ENCODE assay signal across 10 cellular contexts in the genomic region with DNA sequence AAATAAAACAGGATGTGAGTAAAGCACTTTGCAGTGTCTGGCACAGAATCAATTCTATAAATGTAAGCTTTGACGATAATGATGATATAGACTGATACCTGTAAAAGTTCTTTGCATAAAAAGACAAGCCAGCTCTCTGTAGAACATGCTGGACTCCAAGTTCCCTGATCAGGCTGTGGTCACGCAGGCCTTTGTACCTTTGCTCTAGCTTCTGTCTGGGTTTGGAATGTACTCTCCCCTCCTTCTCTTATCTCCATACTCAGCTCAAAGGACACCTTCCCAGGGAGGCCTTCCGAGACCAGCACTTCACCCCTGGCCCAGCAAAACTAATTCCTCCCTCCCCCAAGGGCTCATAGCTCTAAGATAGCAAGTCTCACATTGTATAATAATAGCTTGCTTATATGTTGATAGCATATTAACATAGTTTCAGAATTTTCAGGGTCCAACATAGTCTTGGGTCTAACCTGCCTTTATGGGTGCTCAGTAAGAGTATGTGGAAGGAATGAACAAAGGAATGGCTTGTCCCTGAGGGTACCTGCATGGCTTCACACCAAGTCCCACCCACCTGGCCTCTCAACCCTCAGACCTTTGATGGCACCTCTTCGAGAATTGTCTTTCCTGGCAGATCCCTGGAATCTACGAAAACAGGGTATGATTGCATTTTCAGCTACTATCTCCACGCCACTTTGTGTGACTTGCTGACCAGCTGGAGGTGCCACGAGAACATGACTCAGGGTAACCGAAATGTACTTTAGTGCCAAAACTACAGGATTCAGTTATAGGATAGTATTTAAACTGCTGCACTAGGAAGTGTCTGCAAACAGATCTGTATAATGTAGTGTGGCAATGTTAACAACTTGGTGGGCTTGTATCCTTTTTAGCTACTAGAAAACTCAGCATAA. TPM values are rescaled to one million over a fixed set of nuclear protein-coding genes. Genes with fewer than 3 reads are reported as not detected.
A peak's percentile ranks its signal among the peaks of the same experiment; 100 is the strongest.
DNase-seq lines count a peak whose midpoint lies in the region; ATAC-seq, FAIRE-seq and TF ChIP-seq lines count a peak whose summit lies in the region.
"Had no signal": no experiment of that assay in that cellular context is flagged by ENCODE, and none has a peak within 500 bp of the region (broad histone marks: within the 10 kb centered on the region; RNA-seq: fewer than 3 reads in every experiment).

No MANE protein-coding gene starts in this region.

- POLR2A ChIA-PET in WTC11 (lab: Charles Lee) (interaction anchor here (1.0 to 2.3 kb wide), 6 partner anchors 8 to 43 kb away, joined by 3 to 21 read pairs (median 8); a partner anchor contains a TSS), GM10248 (lab: Yijun Ruan, JAX) (no interaction called here)

- intact Hi-C loops in Right ventricle myocardium superior (cut with DNase I) = no loop called here

- H3K27ac Mint-ChIP-seq in WTC11 (peak overlapping the region; percentile 97), progenitor cell of endocrine pancreas (peak overlapping the region; percentile 86)

- TF ChIP-seq POLR2A in GM12891 (IDR thresholded peaks at IDR 0.05; ENCODE audit: low read depth, low read length) = no peak

- CTCF ChIA-PET in WTC11 (lab: Charles Lee) (interaction anchor here (1.0 to 1.9 kb wide), 7 partner anchors 9 to 99 kb away, joined by 3 to 9 read pairs (median 7); a partner anchor contains a TSS), GM10248 (lab: Yijun Ruan, JAX) (interaction anchor here (1.0 to 3.1 kb wide), 15 partner anchors 9 to 110 kb away, joined by 3 to 13 read pairs (median 4); no protein-coding TSS in a partner anchor)

- H3K36me3 Mint-ChIP-seq in WTC11 (peaks cover 10% of the 10 kb centered on the region), progenitor cell of endocrine pancreas (ENCODE audit: insufficient read depth) (no peaks in the 10 kb centered on the region)

- H3K4me1 Mint-ChIP-seq in WTC11 (peaks cover 80% of the 10 kb centered on the region), progenitor cell of endocrine pancreas (ENCODE audit: low read depth) (peaks cover 47% of the 10 kb centered on the region)

- H3K9me3 Mint-ChIP-seq in WTC11 = no peaks in the 10 kb centered on the region
- H3K9me3 Mint-ChIP-seq in progenitor cell of endocrine pancreas (ENCODE audit: low read depth) = no peaks in the 10 kb centered on the region

- peak; percentile 9; the same call in 1 of the 2 replicates for ATAC-seq in WTC11
- peak; percentile 72 for ATAC-seq in Right ventricle myocardium superior (ENCODE audit: poor library complexity)
- no peak for ATAC-seq in GM19351 (IDR thresholded peaks at IDR 0.05; ENCODE audit: unreplicated experiment)

- H3K27me3 Mint-ChIP-seq in WTC11 (ENCODE audit: low read depth) = no peaks in the 10 kb centered on the region
- H3K27me3 Mint-ChIP-seq in progenitor cell of endocrine pancreas = no peaks in the 10 kb centered on the region

- TF ChIP-seq CTCF in WTC11 (IDR thresholded peaks at IDR 0.05) = no peak
- no peak for TF ChIP-seq CTCF in progenitor cell of endocrine pancreas (IDR thresholded peaks at IDR 0.05; ENCODE audit: unreplicated experiment)
- no peak for TF ChIP-seq CTCF in GM10248 (IDR thresholded peaks at IDR 0.05; ENCODE audit: control extremely low read depth, extremely low read depth, low read depth, missing control alignments)

- DNase-seq in GM12891 (ENCODE audit: insufficient read length, low spot score) (no peak), WTC11 (ENCODE audit: low spot score) (no peak), Right ventricle myocardium superior (no peak), progenitor cell of endocrine pancreas (ENCODE audit: low spot score, unreplicated experiment) (no peak), GM10248 (ENCODE audit: extremely low spot score) (no peak), KG1 (lab: John Stamatoyannopoulos, UW) (no peak)
- DNase-seq in activated CD4-positive, alpha-beta T cell treated with anti-CD3 and anti-CD28 coated beads for 1 hour = no peak
- DNase-seq: NCI-H146 had no signal

- no peak for FAIRE-seq in GM12891 (lab: Jason Lieb, UNC)
- FAIRE-seq: D721Med had no signal

- peak overlapping the region; percentile 25; the same call in 1 of the 2 replicates for H3K4me3 Mint-ChIP-seq in WTC11
- H3K4me3 Mint-ChIP-seq in progenitor cell of endocrine pancreas (ENCODE audit: low read depth) = peak overlapping the region; percentile 44

TF ChIP-seq in GM12891, 5 proteins besides CTCF, POLR2A, EP300 and RAD21:
- TF ChIP-seq SPI1 (IDR thresholded peaks at IDR 0.05; ENCODE audit: low read depth, low read length) (peak; percentile 38; the same call in 1 of the 2 replicates), POLR2AphosphoS5 (IDR thresholded peaks at IDR 0.05; ENCODE audit: low read depth, low read length) (no peak)

TF ChIP-seq in WTC11, 78 proteins besides CTCF, POLR2A, EP300 and RAD21:
- TF ChIP-seq, protein P1, sequence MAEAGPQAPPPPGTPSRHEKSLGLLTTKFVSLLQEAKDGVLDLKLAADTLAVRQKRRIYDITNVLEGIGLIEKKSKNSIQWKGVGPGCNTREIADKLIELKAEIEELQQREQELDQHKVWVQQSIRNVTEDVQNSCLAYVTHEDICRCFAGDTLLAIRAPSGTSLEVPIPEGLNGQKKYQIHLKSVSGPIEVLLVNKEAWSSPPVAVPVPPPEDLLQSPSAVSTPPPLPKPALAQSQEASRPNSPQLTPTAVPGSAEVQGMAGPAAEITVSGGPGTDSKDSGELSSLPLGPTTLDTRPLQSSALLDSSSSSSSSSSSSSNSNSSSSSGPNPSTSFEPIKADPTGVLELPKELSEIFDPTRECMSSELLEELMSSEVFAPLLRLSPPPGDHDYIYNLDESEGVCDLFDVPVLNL (CRISPR knock-in tag; IDR thresholded peaks at IDR 0.05; ENCODE audit: borderline replicate concordance, low read depth) = no peak
- TF ChIP-seq, protein P2, sequence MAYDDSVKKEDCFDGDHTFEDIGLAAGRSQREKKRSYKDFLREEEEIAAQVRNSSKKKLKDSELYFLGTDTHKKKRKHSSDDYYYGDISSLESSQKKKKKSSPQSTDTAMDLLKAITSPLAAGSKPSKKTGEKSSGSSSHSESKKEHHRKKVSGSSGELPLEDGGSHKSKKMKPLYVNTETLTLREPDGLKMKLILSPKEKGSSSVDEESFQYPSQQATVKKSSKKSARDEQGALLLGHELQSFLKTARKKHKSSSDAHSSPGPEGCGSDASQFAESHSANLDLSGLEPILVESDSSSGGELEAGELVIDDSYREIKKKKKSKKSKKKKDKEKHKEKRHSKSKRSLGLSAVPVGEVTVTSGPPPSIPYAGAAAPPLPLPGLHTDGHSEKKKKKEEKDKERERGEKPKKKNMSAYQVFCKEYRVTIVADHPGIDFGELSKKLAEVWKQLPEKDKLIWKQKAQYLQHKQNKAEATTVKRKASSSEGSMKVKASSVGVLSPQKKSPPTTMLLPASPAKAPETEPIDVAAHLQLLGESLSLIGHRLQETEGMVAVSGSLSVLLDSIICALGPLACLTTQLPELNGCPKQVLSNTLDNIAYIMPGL (CRISPR knock-in tag; IDR thresholded peaks at IDR 0.05) = no peak
- 0 out of 2 replicates have a peak, but pooled peaks have one; percentile 31 for TF ChIP-seq GABPB1 (CRISPR knock-in tag; IDR thresholded peaks at IDR 0.05)
- TF ChIP-seq, protein P3, sequence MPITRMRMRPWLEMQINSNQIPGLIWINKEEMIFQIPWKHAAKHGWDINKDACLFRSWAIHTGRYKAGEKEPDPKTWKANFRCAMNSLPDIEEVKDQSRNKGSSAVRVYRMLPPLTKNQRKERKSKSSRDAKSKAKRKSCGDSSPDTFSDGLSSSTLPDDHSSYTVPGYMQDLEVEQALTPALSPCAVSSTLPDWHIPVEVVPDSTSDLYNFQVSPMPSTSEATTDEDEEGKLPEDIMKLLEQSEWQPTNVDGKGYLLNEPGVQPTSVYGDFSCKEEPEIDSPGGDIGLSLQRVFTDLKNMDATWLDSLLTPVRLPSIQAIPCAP (CRISPR knock-in tag; IDR thresholded peaks at IDR 0.05) = no peak
- no peak for TF ChIP-seq RORB (CRISPR knock-in tag; IDR thresholded peaks at IDR 0.05)
- TF ChIP-seq, protein P4, sequence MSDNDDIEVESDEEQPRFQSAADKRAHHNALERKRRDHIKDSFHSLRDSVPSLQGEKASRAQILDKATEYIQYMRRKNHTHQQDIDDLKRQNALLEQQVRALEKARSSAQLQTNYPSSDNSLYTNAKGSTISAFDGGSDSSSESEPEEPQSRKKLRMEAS (CRISPR knock-in tag; IDR thresholded peaks at IDR 0.05) = 0 out of 2 replicates have a peak, but pooled peaks have one; percentile 16
- TF ChIP-seq MYBL2 (CRISPR knock-in tag; IDR thresholded peaks at IDR 0.05) = no peak
TF ChIP-seq in WTC11: peak in this region for 2.

RNA-seq across cellular contexts. Expression of a gene that starts 41.7 kb away (rescaled TPM):
- polyA plus RNA-seq in GM12891 (2012; ENCODE audit: low read depth, missing spikeins) = 8.5 TPM
- 64.7 to 81.2 TPM (median 78.1 TPM) in 3 replicates for total RNA-seq in WTC11 (2021)
- 28.3 TPM for total RNA-seq in Right ventricle myocardium superior
- 19.5 and 19.7 TPM in 2 replicates for total RNA-seq in progenitor cell of endocrine pancreas
